In the genomic region with DNA sequence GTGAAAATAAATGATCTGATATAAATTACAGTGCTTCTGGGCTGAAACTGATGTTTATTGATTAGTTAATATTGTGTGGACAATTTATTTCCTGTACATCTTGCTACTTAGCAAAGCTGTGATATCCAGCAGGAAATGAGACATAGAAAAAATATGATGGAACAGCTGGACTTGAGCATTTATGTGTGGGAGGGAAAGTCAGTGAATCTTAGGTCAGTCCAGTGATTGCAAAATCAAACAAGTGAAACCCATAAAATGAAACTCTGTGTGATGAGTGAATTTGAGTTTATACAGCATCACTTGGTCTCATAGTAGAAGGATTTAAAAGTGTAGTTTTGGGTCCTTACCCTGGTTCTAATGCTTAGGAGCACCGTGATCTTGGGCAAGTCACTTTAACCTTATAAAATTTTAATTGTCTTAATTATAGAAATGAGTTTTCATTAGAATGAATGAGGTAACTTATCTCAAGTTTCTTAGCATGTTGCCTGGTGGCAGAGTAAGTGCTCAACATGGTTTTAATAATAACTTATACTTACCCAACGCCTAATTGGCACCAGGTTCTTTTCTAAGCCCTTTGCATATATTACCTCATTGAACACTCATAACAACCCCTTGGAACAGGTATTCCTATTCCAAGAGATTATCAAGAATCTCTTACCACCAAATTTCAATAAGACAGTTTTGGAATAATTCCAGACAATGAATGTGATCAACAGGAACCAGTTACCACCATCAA, we compare ENCODE assay signal across 13 cellular contexts.
DNase-seq lines count a peak whose midpoint lies in the region; FAIRE-seq and TF ChIP-seq lines count a peak whose summit lies in the region.
"Had no signal": no experiment of that assay in that cellular context is flagged by ENCODE, and none has a peak within 500 bp of the region (broad histone marks: within the 10 kb centered on the region; RNA-seq: fewer than 3 reads in every experiment).

No MANE protein-coding gene starts in this region.

- POLR2A ChIA-PET in A673 (lab: Charles Lee; ENCODE audit: low non-redundant PET) = no interaction called here

- H4K20me1 ChIP-seq in keratinocyte (ENCODE audit: control insufficient read depth, extremely low read depth, insufficient read depth, low read length) = no peaks in the 10 kb centered on the region

- H3K27ac ChIP-seq in A673 (ENCODE audit: low read depth, low read length, poor library complexity, severe bottlenecking) (no peak overlapping the region), keratinocyte (ENCODE audit: control insufficient read depth, insufficient read depth, low read length) (no peak overlapping the region)
- H3K27ac ChIP-seq in effector memory CD4-positive, alpha-beta T cell (ENCODE audit: insufficient read depth, low read length, poor library complexity, severe bottlenecking) = no peak overlapping the region
- H3K27ac ChIP-seq: suprapubic skin had no signal

- H3K4me3 ChIP-seq in A673 (ENCODE audit: low read depth, low read length, poor library complexity, severe bottlenecking) (no peak overlapping the region), HFF-Myc (replicated peaks; ENCODE audit: low read depth, low read length) (no peak overlapping the region), cardiac fibroblast (replicated peaks in 1 of 2; ENCODE audit: low read depth in 2 of 2, low read length in 2 of 2) (no peak overlapping the region), keratinocyte (ENCODE audit: control insufficient read depth in 2 of 3, extremely low read depth in 1 of 3, insufficient read depth in 2 of 3, low read depth in 1 of 3, low read length in 3 of 3) (no peak overlapping the region)
- no peak overlapping the region for H3K4me3 ChIP-seq in effector memory CD4-positive, alpha-beta T cell (ENCODE audit: insufficient read depth, low read depth, low read length, poor library complexity, severe bottlenecking)
- H3K4me3 ChIP-seq: suprapubic skin had no signal

- H3K4me1 ChIP-seq in A673 (ENCODE audit: insufficient read depth, low read length, poor library complexity, severe bottlenecking) = peaks cover 18% of the 10 kb centered on the region
- H3K4me1 ChIP-seq in keratinocyte (ENCODE audit: control insufficient read depth, extremely low read depth, insufficient read depth, low read length) = peaks cover 26% of the 10 kb centered on the region
- H3K4me1 ChIP-seq in effector memory CD4-positive, alpha-beta T cell (ENCODE audit: control insufficient read depth, insufficient read depth, low read length, poor library complexity, severe bottlenecking) = no peaks in the 10 kb centered on the region

- FAIRE-seq in keratinocyte (lab: Jason Lieb, UNC) = no peak

- H3K9me3 ChIP-seq in A673 (ENCODE audit: low read depth, low read length, poor library complexity, severe bottlenecking) = no peaks in the 10 kb centered on the region
- H3K9me3 ChIP-seq in keratinocyte (ENCODE audit: control insufficient read depth, low read depth, low read length) = no peaks in the 10 kb centered on the region
- no peaks in the 10 kb centered on the region for H3K9me3 ChIP-seq in effector memory CD4-positive, alpha-beta T cell (ENCODE audit: control insufficient read depth, low read length)
- H3K9me3 ChIP-seq: suprapubic skin had no signal

- no peak overlapping the region for H3K9ac ChIP-seq in keratinocyte (ENCODE audit: control insufficient read depth, extremely low read depth, insufficient read depth, low read length)

- no peaks in the 10 kb centered on the region for H3K36me3 ChIP-seq in A673 (ENCODE audit: insufficient read depth, low read length, poor library complexity, severe bottlenecking)
- no peaks in the 10 kb centered on the region for H3K36me3 ChIP-seq in keratinocyte (ENCODE audit: control insufficient read depth in 2 of 2, extremely low read depth in 1 of 2, insufficient read depth in 2 of 2, low read length in 2 of 2)
- no peaks in the 10 kb centered on the region for H3K36me3 ChIP-seq in effector memory CD4-positive, alpha-beta T cell (ENCODE audit: control insufficient read depth, insufficient read depth, low read length)
- H3K36me3 ChIP-seq: suprapubic skin had no signal

- intact Hi-C loops in A673 (cut with micrococcal nuclease; ENCODE audit: unreplicated experiment) = loop anchor here (10.0 kb wide), 1 partner anchor 414 kb away; no protein-coding TSS in a partner anchor

- H2AFZ ChIP-seq in keratinocyte (ENCODE audit: control insufficient read depth, low read length) = no peak overlapping the region

- no TSS peak for BruUV-seq in A673 (replicated peaks; lab: Mats Ljungman, UMichigan)

- dilution Hi-C loops in keratinocyte (cut with MboI; ENCODE audit: extremely low pct_ligation_motif_present, low sequenced_read_pairs) = no loop called here

- no peaks in the 10 kb centered on the region for H3K79me2 ChIP-seq in keratinocyte (ENCODE audit: control insufficient read depth, insufficient read depth, low read length)

- no peaks in the 10 kb centered on the region for H3K27me3 ChIP-seq in A673 (replicated peaks; ENCODE audit: insufficient read depth, low read depth, low read length, poor library complexity)
- no peaks in the 10 kb centered on the region for H3K27me3 ChIP-seq in keratinocyte (ENCODE audit: control insufficient read depth, extremely low read depth, insufficient read depth, low read length)
- H3K27me3 ChIP-seq in effector memory CD4-positive, alpha-beta T cell (replicated peaks; ENCODE audit: control insufficient read depth, insufficient read depth, low read length, poor library complexity, severe bottlenecking) = no peaks in the 10 kb centered on the region
- H3K27me3 ChIP-seq: suprapubic skin had no signal

- DNase-seq in A673 (ENCODE audit: low spot score) = peak; percentile 78
- peak; percentile 90 for DNase-seq in HFF-Myc (ENCODE audit: extremely low read depth, low read depth)
- peak; percentile 94 to 96 for DNase-seq in cardiac fibroblast (ENCODE audit: low read depth in 2 of 2)
- DNase-seq in keratinocyte (ENCODE audit: low read depth, low spot score) = no peak
- no peak for DNase-seq in effector memory CD4-positive, alpha-beta T cell
- DNase-seq in NCI-H1092 treated with DMSO at 0.1 percent for 48 hours (lab: John Stamatoyannopoulos, UW) = no peak
- DNase-seq in activated T-cell treated with anti-CD3 and anti-CD28 coated beads, Interleukin-2, amount 50 U/mL, for 48 hours = no peak
- DNase-seq in NCI-H774 (lab: John Stamatoyannopoulos, UW) = no peak
- DNase-seq: activated CD4-positive, CD25-positive, alpha-beta regulatory T cell; CD4-positive, CD25-positive, alpha-beta regulatory T cell; erythroblast; NCI-H1417 treated with DMSO at 0.1 percent for 48 hours had no signal

- CTCF ChIA-PET in A673 (lab: Charles Lee) = no interaction called here

- peak overlapping the region; percentile 4 for H3K4me2 ChIP-seq in keratinocyte (ENCODE audit: control insufficient read depth, extremely low read depth, insufficient read depth, low read depth, low read length)

- no peak for TF ChIP-seq CTCF in A673 (conservative IDR thresholded peaks at IDR 0.05; ENCODE audit: low read depth, low read length)
- no peak for TF ChIP-seq CTCF in HFF-Myc (IDR thresholded peaks at IDR 0.05; ENCODE audit: low read depth, low read length, missing control alignments)
- TF ChIP-seq CTCF in cardiac fibroblast (IDR thresholded peaks at IDR 0.05; ENCODE audit: low read depth, low read length) = no peak
- no peak for TF ChIP-seq CTCF in keratinocyte (optimal IDR thresholded peaks at IDR 0.05 in 1 of 3, IDR thresholded peaks at IDR 0.05 in 1 of 3, conservative IDR thresholded peaks at IDR 0.05 in 1 of 3; ENCODE audit: extremely low read depth in 1 of 3, insufficient read depth in 2 of 3, low read length in 3 of 3)

- H3K9me1 ChIP-seq in keratinocyte (ENCODE audit: control insufficient read depth, extremely low read depth, insufficient read depth, low read length) = no peaks in the 10 kb centered on the region

Comparison
In these comparisons a context has a peak if more than half of its experiments do, and no peak if none do; other contexts are left out.
1. DNase-seq: peak in A673 (single experiment), HFF-Myc (single experiment) and cardiac fibroblast (2 of 2); none in keratinocyte (single experiment), effector memory CD4-positive, alpha-beta T cell (0 of 3), NCI-H1092 treated with DMSO at 0.1 percent for 48 hours (single experiment), activated T-cell treated with anti-CD3 and anti-CD28 coated beads, Interleukin-2, amount 50 U/mL, for 48 hours (0 of 2) and NCI-H774 (single experiment).